Comparison of ENCODE assay signal across 8 cellular contexts in the genomic region with DNA sequence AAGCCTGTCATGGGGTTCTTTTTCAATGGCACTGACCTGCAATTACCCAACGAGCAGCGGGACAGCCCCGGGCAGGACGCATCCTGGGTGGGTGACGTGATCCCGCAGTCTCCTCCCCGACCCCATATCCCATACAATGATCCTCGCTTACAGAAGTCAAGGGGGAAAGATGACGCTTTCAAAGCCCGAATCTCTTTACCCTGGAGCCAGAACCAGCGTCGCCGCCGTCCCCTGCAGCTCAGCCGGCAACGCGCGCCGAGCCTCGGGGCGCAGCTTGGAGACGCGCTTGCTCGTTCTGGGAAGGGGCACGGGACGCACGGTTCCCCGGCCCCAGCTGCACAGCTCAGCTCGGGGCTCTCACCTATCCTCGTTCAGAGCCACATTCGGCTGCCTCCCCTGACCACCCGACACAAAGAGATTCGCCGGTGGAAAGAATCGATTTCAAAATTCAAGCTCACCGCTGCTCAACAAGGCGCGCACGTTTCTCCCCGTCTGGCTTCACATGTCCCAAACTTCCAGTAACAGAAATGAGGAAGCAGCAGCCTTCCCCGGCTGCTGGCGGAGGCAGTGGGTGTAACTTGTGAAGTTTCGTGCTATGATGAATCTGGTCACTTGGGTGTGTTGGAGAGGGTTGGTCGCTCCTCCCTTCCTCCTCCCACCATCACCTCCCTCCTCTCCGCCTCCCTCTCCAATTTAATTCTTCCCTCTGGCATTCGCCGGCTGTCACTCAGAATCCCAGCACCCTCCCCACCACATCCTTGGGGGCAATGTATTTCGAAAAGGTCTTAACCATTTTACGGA. TPM values are rescaled to one million over a fixed set of nuclear protein-coding genes. Genes with fewer than 3 reads are reported as not detected.
DNase-seq lines count a peak whose midpoint lies in the region; ATAC-seq, FAIRE-seq and TF ChIP-seq lines count a peak whose summit lies in the region.

A gene with protein sequence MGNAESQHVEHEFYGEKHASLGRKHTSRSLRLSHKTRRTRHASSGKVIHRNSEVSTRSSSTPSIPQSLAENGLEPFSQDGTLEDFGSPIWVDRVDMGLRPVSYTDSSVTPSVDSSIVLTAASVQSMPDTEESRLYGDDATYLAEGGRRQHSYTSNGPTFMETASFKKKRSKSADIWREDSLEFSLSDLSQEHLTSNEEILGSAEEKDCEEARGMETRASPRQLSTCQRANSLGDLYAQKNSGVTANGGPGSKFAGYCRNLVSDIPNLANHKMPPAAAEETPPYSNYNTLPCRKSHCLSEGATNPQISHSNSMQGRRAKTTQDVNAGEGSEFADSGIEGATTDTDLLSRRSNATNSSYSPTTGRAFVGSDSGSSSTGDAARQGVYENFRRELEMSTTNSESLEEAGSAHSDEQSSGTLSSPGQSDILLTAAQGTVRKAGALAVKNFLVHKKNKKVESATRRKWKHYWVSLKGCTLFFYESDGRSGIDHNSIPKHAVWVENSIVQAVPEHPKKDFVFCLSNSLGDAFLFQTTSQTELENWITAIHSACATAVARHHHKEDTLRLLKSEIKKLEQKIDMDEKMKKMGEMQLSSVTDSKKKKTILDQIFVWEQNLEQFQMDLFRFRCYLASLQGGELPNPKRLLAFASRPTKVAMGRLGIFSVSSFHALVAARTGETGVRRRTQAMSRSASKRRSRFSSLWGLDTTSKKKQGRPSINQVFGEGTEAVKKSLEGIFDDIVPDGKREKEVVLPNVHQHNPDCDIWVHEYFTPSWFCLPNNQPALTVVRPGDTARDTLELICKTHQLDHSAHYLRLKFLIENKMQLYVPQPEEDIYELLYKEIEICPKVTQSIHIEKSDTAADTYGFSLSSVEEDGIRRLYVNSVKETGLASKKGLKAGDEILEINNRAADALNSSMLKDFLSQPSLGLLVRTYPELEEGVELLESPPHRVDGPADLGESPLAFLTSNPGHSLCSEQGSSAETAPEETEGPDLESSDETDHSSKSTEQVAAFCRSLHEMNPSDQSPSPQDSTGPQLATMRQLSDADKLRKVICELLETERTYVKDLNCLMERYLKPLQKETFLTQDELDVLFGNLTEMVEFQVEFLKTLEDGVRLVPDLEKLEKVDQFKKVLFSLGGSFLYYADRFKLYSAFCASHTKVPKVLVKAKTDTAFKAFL (N-terminal part only) (minus strand): TSS at position 582 of the 801 bp plus-strand sequence. CDS start 77,289 bp downstream, outside the sequence.

- H3K27ac ChIP-seq in cardiac muscle cell, result no peak within 1 kb of the TSS
- peak within 1 kb of the TSS in 1 of 4 donors; percentile 8 for H3K27ac ChIP-seq in pancreas

- ATAC-seq in pancreas, result peak in 3 of 4 donors; percentile 82 to 86 (median 84)
- no peak for ATAC-seq in GM18520 (IDR thresholded peaks at IDR 0.05; ENCODE audit: unreplicated experiment)

- TF ChIP-seq CTCF in cardiac muscle cell (IDR thresholded peaks at IDR 0.05; ENCODE audit: low read depth, low read length) (no peak), pancreas (IDR thresholded peaks at IDR 0.05) (no peak)

- H3K27ac Mint-ChIP-seq in activated naive CD8-positive, alpha-beta T cell treated with anti-CD3 and anti-CD28 coated beads for 36 hours, result peak within 1 kb of the TSS; percentile 70

- peaks cover 46% of the 10 kb centered on the region for H3K4me1 Mint-ChIP-seq in activated naive CD8-positive, alpha-beta T cell treated with anti-CD3 and anti-CD28 coated beads for 36 hours

- FAIRE-seq in pancreas (lab: Jason Lieb, UNC), result no peak

- DNase-seq in DMS114 treated with DMSO at 0.1 percent for 48 hours (lab: John Stamatoyannopoulos, UW; ENCODE audit: unreplicated experiment) (peak; percentile 3), NCI-H2227 treated with DMSO at 0.1 percent for 48 hours (lab: John Stamatoyannopoulos, UW) (peak; percentile 61), cardiac muscle cell (ENCODE audit: low read depth in 1 of 2, low spot score in 1 of 2) (peak; percentile 59 to 79), pancreas (peak in 1 of 6 donors; percentile 37), COR-L47 (lab: John Stamatoyannopoulos, UW) (no peak), AML-193 (lab: John Stamatoyannopoulos, UW) (no peak)
- peak; percentile 20 for DNase-seq in activated naive CD8-positive, alpha-beta T cell treated with anti-CD3 and anti-CD28 coated beads for 36 hours

- intact Hi-C loops in pancreas (cut with DNase I), result no loop called here

- 1% methylated on average over 48 to 49 of the region's 49 CpGs for WGBS in pancreas, 2 donors

- H3K9me3 Mint-ChIP-seq in activated naive CD8-positive, alpha-beta T cell treated with anti-CD3 and anti-CD28 coated beads for 36 hours, result no peaks in the 10 kb centered on the region

- H3K4me1 ChIP-seq in cardiac muscle cell (ENCODE audit: low read depth) (peaks cover 4% of the 10 kb centered on the region), pancreas (no peaks in the 10 kb centered on the region)

- H3K27me3 Mint-ChIP-seq in activated naive CD8-positive, alpha-beta T cell treated with anti-CD3 and anti-CD28 coated beads for 36 hours, result peaks cover 34% of the 10 kb centered on the region

- H3K4me3 ChIP-seq in cardiac muscle cell (peak within 1 kb of the TSS; percentile 38), pancreas (peak within 1 kb of the TSS in 3 of 4 donors; percentile 0 to 41 (median 9))

- H3K36me3 Mint-ChIP-seq in activated naive CD8-positive, alpha-beta T cell treated with anti-CD3 and anti-CD28 coated beads for 36 hours, result peaks cover 4% of the 10 kb centered on the region

- no peaks in the 10 kb centered on the region for H3K27me3 ChIP-seq in cardiac muscle cell
- peaks cover 0 to 10% (median 0%) of the 10 kb centered on the region in 4 donors for H3K27me3 ChIP-seq in pancreas

- peak within 1 kb of the TSS; percentile 85 for H3K4me3 Mint-ChIP-seq in activated naive CD8-positive, alpha-beta T cell treated with anti-CD3 and anti-CD28 coated beads for 36 hours

- H3K36me3 ChIP-seq in cardiac muscle cell (no peaks in the 10 kb centered on the region), pancreas (no peaks in the 10 kb centered on the region)

- H3K9me3 ChIP-seq in cardiac muscle cell (ENCODE audit: low read depth), result no peaks in the 10 kb centered on the region
- no peaks in the 10 kb centered on the region for H3K9me3 ChIP-seq in pancreas

RNA-seq across cellular contexts. Expression of the gene that starts here (rescaled TPM):
- total RNA-seq in activated naive CD8-positive, alpha-beta T cell treated with anti-CD3 and anti-CD28 coated beads for 36 hours, result 10 to 100 TPM; 28.2 to 29.3 TPM
- 8.3 and 9.2 TPM in 2 replicates for total RNA-seq in cardiac muscle cell
- 9.6 and 11.3 TPM in 2 replicates for polyA plus RNA-seq in cardiac muscle cell
- 1 to 10 TPM; 1.7 to 7.7 (median 3.7) TPM for total RNA-seq in pancreas
- polyA plus RNA-seq in pancreas, result 1 to 10 TPM; 2.4 to 6.8 TPM

Comparison
In these comparisons a context has a peak if more than half of its experiments do, and no peak if none do; other contexts are left out.
1. DNase-seq: peak in DMS114 treated with DMSO at 0.1 percent for 48 hours (single experiment), NCI-H2227 treated with DMSO at 0.1 percent for 48 hours (single experiment), activated naive CD8-positive, alpha-beta T cell treated with anti-CD3 and anti-CD28 coated beads for 36 hours (single experiment) and cardiac muscle cell (2 of 2); none in COR-L47 (single experiment) and AML-193 (0 of 2).